10 cellular contexts compared by ENCODE assay signal in the genomic region with DNA sequence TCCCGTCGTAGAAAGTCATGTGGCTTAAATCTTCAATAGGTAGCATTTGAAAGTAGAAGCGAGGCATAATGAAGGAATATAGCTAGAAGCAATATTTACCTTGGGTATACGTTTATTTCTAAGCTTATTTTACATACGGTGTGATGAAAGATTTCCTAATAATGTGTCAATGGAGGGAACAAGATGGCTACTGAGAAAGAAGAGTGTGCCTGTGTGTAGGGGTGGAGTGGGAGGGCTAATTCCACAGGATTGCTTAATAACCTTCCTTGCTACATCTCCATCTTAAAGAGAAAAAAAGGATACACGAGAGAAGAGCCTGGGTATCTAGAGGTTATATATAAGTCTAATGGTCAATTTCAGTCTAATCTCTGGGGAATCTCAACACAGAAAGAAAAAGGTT. TPM values are rescaled to one million over a fixed set of nuclear protein-coding genes. Genes with fewer than 3 reads are reported as not detected.
A peak's percentile ranks its signal among the peaks of the same experiment; 100 is the strongest.
DNase-seq lines count a peak whose midpoint lies in the region; ATAC-seq lines count a peak whose summit lies in the region.
"Had no signal": no experiment of that assay in that cellular context is flagged by ENCODE, and none has a peak within 500 bp of the region (broad histone marks: within the 10 kb centered on the region; RNA-seq: fewer than 3 reads in every experiment).

No MANE protein-coding gene starts in this region.

- H4K5ac ChIP-seq in mesendoderm (ENCODE audit: low read length) = no peak overlapping the region

- peaks cover 41% of the 10 kb centered on the region for H3K27me3 ChIP-seq in HUES6 (ENCODE audit: control insufficient read depth, insufficient read depth, low read length)
- no peaks in the 10 kb centered on the region for H3K27me3 ChIP-seq in mesendoderm (ENCODE audit: insufficient read depth, low read length, poor library complexity)

- no CpG with 5 or more reads among the region's 6 CpGs for WGBS in mesendoderm (ENCODE audit: extremely low coverage, insufficient coverage, low lambda C conversion rate)

- H3K4ac ChIP-seq in mesendoderm (ENCODE audit: low read depth, low read length) = no peak overlapping the region

- H3K36me3 ChIP-seq in HUES6 (ENCODE audit: control insufficient read depth, insufficient read depth, low read length) = no peaks in the 10 kb centered on the region
- H3K36me3 ChIP-seq in mesendoderm (ENCODE audit: control insufficient read depth, insufficient read depth, low read length) = no peaks in the 10 kb centered on the region

- H3K27ac ChIP-seq in HUES6 (ENCODE audit: low read depth, low read length) (no peak overlapping the region), mesendoderm (ENCODE audit: low read depth, low read length) (no peak overlapping the region)

- H3K9me3 ChIP-seq in HUES6 (ENCODE audit: control insufficient read depth, insufficient read depth, low read depth, low read length) = no peaks in the 10 kb centered on the region

- H3K79me1 ChIP-seq in mesendoderm (ENCODE audit: low read length) = peaks cover 4% of the 10 kb centered on the region

- H3K4me3 ChIP-seq in HUES6 (ENCODE audit: low read depth, low read length) (peak overlapping the region; percentile 73; the same call in 1 of the 2 replicates), mesendoderm (ENCODE audit: low read length) (no peak overlapping the region)

- H3K4me1 ChIP-seq in HUES6 (ENCODE audit: control insufficient read depth, insufficient read depth, low read length) (peaks cover 13% of the 10 kb centered on the region; the same call in 1 of the 2 replicates), mesendoderm (ENCODE audit: control insufficient read depth, low read depth, low read length) (peaks cover 4% of the 10 kb centered on the region)

- H2AK5ac ChIP-seq in mesendoderm (ENCODE audit: low read length) = no peak overlapping the region

- H4K8ac ChIP-seq in mesendoderm (ENCODE audit: low read depth, low read length) = no peak overlapping the region

- H3K79me2 ChIP-seq in mesendoderm (ENCODE audit: control insufficient read depth, insufficient read depth, low read length) = peaks cover 22% of the 10 kb centered on the region

- H2BK15ac ChIP-seq in mesendoderm (replicated peaks; ENCODE audit: low read depth) = peak overlapping the region; percentile 92

- H3K18ac ChIP-seq in mesendoderm (ENCODE audit: low read length) = peak overlapping the region; percentile 51

- DNase-seq in AG08395 (ENCODE audit: low spot score) = peak; percentile 14
- peak; percentile 95 for DNase-seq in amniotic epithelial cell (ENCODE audit: low read depth)
- DNase-seq in mesendoderm = peak; percentile 53
- no peak for DNase-seq in DMS153 (lab: John Stamatoyannopoulos, UW)
- DNase-seq in dermis blood vessel endothelial cell = no peak
- no peak for DNase-seq in stimulated activated naive CD4-positive, alpha-beta T cell treated with Interleukin-2 at 50 U/mL for 16 hours (lab: John Stamatoyannopoulos, UW)
- DNase-seq: activated CD4-positive, alpha-beta T cell treated with anti-CD3 and anti-CD28 coated beads for 1 hour; stimulated activated naive B cell treated with anti-CD40 and anti-IgM and Interleukin-4, amounts not matched to agents 10 μg/mL and 1 μg/mL and 100 μg/mL, for 72 hours had no signal

- H3K56ac ChIP-seq in mesendoderm (ENCODE audit: low read length) = peak overlapping the region; percentile 34

- H3K23ac ChIP-seq in mesendoderm (ENCODE audit: low read length) = no peak overlapping the region

- no peak for ATAC-seq in GM21737 (IDR thresholded peaks at IDR 0.05; ENCODE audit: unreplicated experiment)
- ATAC-seq: stimulated activated naive B cell treated with anti-CD40 and anti-IgM and Interleukin-4, amounts not matched to agents 10 μg/mL and 1 μg/mL and 100 μg/mL, for 72 hours had no signal

- H2BK5ac ChIP-seq in mesendoderm (ENCODE audit: low read length) = no peak overlapping the region

- H3K4me2 ChIP-seq in mesendoderm (ENCODE audit: low read length) = no peak overlapping the region

- H3K9ac ChIP-seq in HUES6 (ENCODE audit: low read length) (no peak overlapping the region), mesendoderm (ENCODE audit: low read length) (no peak overlapping the region)

- H2BK120ac ChIP-seq in mesendoderm (ENCODE audit: low read depth, low read length) = peak overlapping the region; percentile 61

RNA-seq across cellular contexts. Expression of a gene that starts 2.0 kb away (rescaled TPM):
- polyA plus RNA-seq in mesendoderm (2013, experiment 1 of 2) = 86.7 TPM
- polyA plus RNA-seq in mesendoderm (2013, experiment 2 of 2) = 90.8 TPM
- 63.6 and 144 TPM in 2 replicates for total RNA-seq in dermis blood vessel endothelial cell

RNA-seq across cellular contexts. Expression of a gene that starts 46.6 kb away (rescaled TPM):
- polyA plus RNA-seq in mesendoderm (2013, experiment 1 of 2) = 15.9 TPM
- 17.6 TPM for polyA plus RNA-seq in mesendoderm (2013, experiment 2 of 2)
- total RNA-seq in dermis blood vessel endothelial cell = 1.0 and 1.2 TPM in 2 replicates

Comparison
In these comparisons a context has a peak if more than half of its experiments do, and no peak if none do; other contexts are left out.
1. DNase-seq: peak in AG08395 (single experiment), amniotic epithelial cell (single experiment) and mesendoderm (single experiment); none in DMS153 (single experiment), dermis blood vessel endothelial cell (single experiment) and stimulated activated naive CD4-positive, alpha-beta T cell treated with Interleukin-2 at 50 U/mL for 16 hours (single experiment).